ENCODE assay signal across 12 cellular contexts in the genomic region with DNA sequence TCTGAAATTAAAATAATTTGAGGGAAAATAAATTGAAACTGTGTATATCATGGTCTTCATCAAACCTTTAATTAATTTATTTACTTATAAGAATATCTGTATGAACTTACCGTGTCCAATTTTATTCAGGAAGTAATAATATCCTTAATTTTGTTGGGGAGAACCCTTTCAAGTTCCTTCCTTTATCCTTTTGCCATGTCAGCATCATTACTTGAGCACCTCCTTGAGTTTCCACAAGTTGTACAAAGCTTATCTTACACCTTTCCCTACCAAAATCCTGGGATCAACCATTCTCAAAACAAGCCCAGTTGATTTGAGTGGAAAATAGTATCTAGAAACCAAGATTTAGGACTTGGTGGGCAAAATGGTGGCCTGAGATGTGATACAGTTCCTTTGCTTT. TPM values are rescaled to one million over a fixed set of nuclear protein-coding genes. Genes with fewer than 3 reads are reported as not detected.
"Had no signal": no experiment of that assay in that cellular context is flagged by ENCODE, and none has a peak within 500 bp of the region (broad histone marks: within the 10 kb centered on the region; RNA-seq: fewer than 3 reads in every experiment).

No MANE protein-coding gene starts in this region.

- DNase-seq: GM23248, GOT3, H7, HFFc6, Karpas-422, KBM-7 had no signal

- ATAC-seq: HCT116 had no signal

- H3K4me2 ChIP-seq: KMS-11 had no signal

- FAIRE-seq: HTR-8/SVneo had no signal

- H2AFZ ChIP-seq: GM23248 had no signal

- H3K4me1 ChIP-seq: HAP-1 had no signal

- H3K9ac ChIP-seq: GM23248, KMS-11 had no signal

- H3K9me3 ChIP-seq: HAP-1 had no signal

- H3K4me3 ChIP-seq: GM23248, HAP-1 had no signal

- H3K27ac ChIP-seq: GM23248, KMS-11 had no signal

- H3K36me3 ChIP-seq: HAP-1 had no signal

RNA-seq across cellular contexts. Expression of a gene that starts 37.3 kb away (rescaled TPM):
- total RNA-seq: GM23248, H4, HFFc6, HT-29 had no signal
- polyA plus RNA-seq: GM23248 had no signal
